Comparison of ENCODE assay signal across 1 cellular context in genomic region chr17:15290605-15291004, GRCh38.
TF ChIP-seq lines count a peak whose summit lies in the region.

No MANE protein-coding gene starts in this region.

TF ChIP-seq in H1, 55 proteins besides CTCF, POLR2A, EP300 and RAD21:
- TF ChIP-seq KDM1A (IDR thresholded peaks at IDR 0.05; ENCODE audit: borderline replicate concordance, low read length) (no peak), BRCA1 (IDR thresholded peaks at IDR 0.05; ENCODE audit: low read depth, low read length) (no peak), RNF2 (IDR thresholded peaks at IDR 0.05; ENCODE audit: borderline replicate concordance, low read depth, low read length, missing control alignments, poor library complexity, severe bottlenecking) (no peak), POLR2AphosphoS5 (IDR thresholded peaks at IDR 0.05; ENCODE audit: low read depth, low read length) (no peak), NANOG (IDR thresholded peaks at IDR 0.05; ENCODE audit: insufficient read depth, low read depth, low read length, poor library complexity, severe bottlenecking) (no peak), CBX5 (IDR thresholded peaks at IDR 0.05; ENCODE audit: low read depth, low read length) (no peak), GTF2F1 (IDR thresholded peaks at IDR 0.05; ENCODE audit: borderline replicate concordance, low read depth, low read length) (no peak), CEBPB (IDR thresholded peaks at IDR 0.05; ENCODE audit: low read depth, low read length) (no peak), SP2 (IDR thresholded peaks at IDR 0.05; ENCODE audit: low read length) (no peak), TAF7 (optimal IDR thresholded peaks at IDR 0.05; ENCODE audit: borderline replicate concordance, low read depth, low read length) (no peak), CHD2 (IDR thresholded peaks at IDR 0.05; ENCODE audit: low read length) (no peak)
